ENCODE assay signal across 19 cellular contexts in the genomic region with DNA sequence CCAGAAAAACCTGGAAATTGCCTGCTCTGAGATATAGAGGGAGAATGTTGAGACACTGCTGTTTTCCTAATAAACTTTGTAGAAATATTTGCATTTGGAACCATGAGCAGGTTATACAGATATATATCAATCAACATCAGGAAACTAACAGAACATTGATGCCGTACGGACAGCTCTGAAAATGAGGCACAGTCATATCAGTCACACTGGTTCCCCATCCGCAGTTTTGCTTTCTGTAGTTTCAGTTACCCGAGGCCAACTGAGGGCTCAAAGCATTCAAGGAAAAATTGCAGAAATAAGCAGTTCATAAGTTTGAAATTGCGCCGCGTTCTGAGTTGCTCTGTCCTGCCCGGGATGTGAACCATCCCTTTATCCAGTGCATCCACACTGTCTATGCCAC.
A peak's percentile ranks its signal among the peaks of the same experiment; 100 is the strongest.
DNase-seq lines count a peak whose midpoint lies in the region; ATAC-seq, FAIRE-seq and TF ChIP-seq lines count a peak whose summit lies in the region.
"Had no signal": no experiment of that assay in that cellular context is flagged by ENCODE, and none has a peak within 500 bp of the region (broad histone marks: within the 10 kb centered on the region; RNA-seq: fewer than 3 reads in every experiment).

No MANE protein-coding gene starts in this region.

- no peaks in the 10 kb centered on the region for H3K36me3 Mint-ChIP-seq in stimulated activated memory B cell treated with anti-CD40 and anti-IgM and Interleukin-4, amounts not matched to agents 10 μg/mL and 1 μg/mL and 100 μg/mL, for 72 hours
- H3K36me3 Mint-ChIP-seq in osteocyte (ENCODE audit: unreplicated experiment), result no peaks in the 10 kb centered on the region
- H3K36me3 Mint-ChIP-seq: activated naive CD8-positive, alpha-beta T cell; brain had no signal

- ATAC-seq in HG02588 (IDR thresholded peaks at IDR 0.05; ENCODE audit: unreplicated experiment), result peak; percentile 54
- peak; percentile 51 for ATAC-seq in HG03432 (IDR thresholded peaks at IDR 0.05; ENCODE audit: unreplicated experiment)
- peak; percentile 83 for ATAC-seq in stimulated activated memory B cell treated with anti-CD40 and anti-IgM and Interleukin-4, amounts not matched to agents 10 μg/mL and 1 μg/mL and 100 μg/mL, for 72 hours
- ATAC-seq: activated T-cell treated with anti-CD3 and anti-CD28 coated beads, Interleukin-2, amount 50 U/mL, for 4 hours; foreskin keratinocyte; Right ventricle myocardium inferior had no signal

- peaks cover 4% of the 10 kb centered on the region for H3K27me3 Mint-ChIP-seq in stimulated activated memory B cell treated with anti-CD40 and anti-IgM and Interleukin-4, amounts not matched to agents 10 μg/mL and 1 μg/mL and 100 μg/mL, for 72 hours
- H3K27me3 Mint-ChIP-seq in osteocyte (ENCODE audit: unreplicated experiment), result no peaks in the 10 kb centered on the region
- H3K27me3 Mint-ChIP-seq: brain had no signal

- no peak overlapping the region for H3K4me3 Mint-ChIP-seq in stimulated activated memory B cell treated with anti-CD40 and anti-IgM and Interleukin-4, amounts not matched to agents 10 μg/mL and 1 μg/mL and 100 μg/mL, for 72 hours
- no peak overlapping the region for H3K4me3 Mint-ChIP-seq in osteocyte (ENCODE audit: unreplicated experiment)
- H3K4me3 Mint-ChIP-seq: activated naive CD8-positive, alpha-beta T cell; activated T-cell treated with anti-CD3 and anti-CD28 coated beads, Interleukin-2, amount 50 U/mL, for 4 hours; brain; H9; neural crest cell had no signal

- no peak for TF ChIP-seq CTCF in osteocyte (IDR thresholded peaks at IDR 0.05)

- no peak for DNase-seq in GM19239 (ENCODE audit: insufficient read length, low spot score)
- DNase-seq in osteocyte (ENCODE audit: extremely low spot score, unreplicated experiment), result no peak
- DNase-seq in activated CD8-positive, alpha-beta memory T cell treated with anti-CD3 and anti-CD28 coated beads, Interleukin-2, amount 50 U/mL, for 48 hours, result no peak
- DNase-seq in LoVo (ENCODE audit: low spot score), result no peak
- DNase-seq: activated CD4-positive, alpha-beta T cell treated with anti-CD3 and anti-CD28 coated beads, Interleukin-2, amount 50 U/mL, for 48 hours; activated T-cell treated with anti-CD3 and anti-CD28 coated beads, Interleukin-2, amount 50 U/mL, for 4 hours; foreskin keratinocyte; GF-D8; H9; midbrain; NCI-H1417; NCI-H2227 treated with DMSO at 0.1 percent for 48 hours had no signal

- peak; percentile 64 for FAIRE-seq in GM19239 (lab: Jason Lieb, UNC)

- H3K9me3 Mint-ChIP-seq in stimulated activated memory B cell treated with anti-CD40 and anti-IgM and Interleukin-4, amounts not matched to agents 10 μg/mL and 1 μg/mL and 100 μg/mL, for 72 hours, result peaks cover 3% of the 10 kb centered on the region
- no peaks in the 10 kb centered on the region for H3K9me3 Mint-ChIP-seq in osteocyte (ENCODE audit: unreplicated experiment)
- H3K9me3 Mint-ChIP-seq: activated T-cell treated with anti-CD3 and anti-CD28 coated beads, Interleukin-2, amount 50 U/mL, for 4 hours; H9 had no signal

- no peak overlapping the region for H3K27ac Mint-ChIP-seq in stimulated activated memory B cell treated with anti-CD40 and anti-IgM and Interleukin-4, amounts not matched to agents 10 μg/mL and 1 μg/mL and 100 μg/mL, for 72 hours
- no peak overlapping the region for H3K27ac Mint-ChIP-seq in osteocyte (ENCODE audit: unreplicated experiment)
- H3K27ac Mint-ChIP-seq: activated naive CD8-positive, alpha-beta T cell; brain had no signal

- peaks cover 10% of the 10 kb centered on the region for H3K4me1 Mint-ChIP-seq in stimulated activated memory B cell treated with anti-CD40 and anti-IgM and Interleukin-4, amounts not matched to agents 10 μg/mL and 1 μg/mL and 100 μg/mL, for 72 hours
- peaks cover 4% of the 10 kb centered on the region for H3K4me1 Mint-ChIP-seq in osteocyte (ENCODE audit: unreplicated experiment)
- H3K4me1 Mint-ChIP-seq: neural crest cell had no signal
